In genomic region chr3:194306109-194306686, GRCh38 we compare ENCODE assay signal across 9 cellular contexts. TPM values are rescaled to one million over a fixed set of nuclear protein-coding genes. Genes with fewer than 3 reads are reported as not detected.
A peak's percentile ranks its signal among the peaks of the same experiment; 100 is the strongest.
DNase-seq lines count a peak whose midpoint lies in the region; ATAC-seq, FAIRE-seq and TF ChIP-seq lines count a peak whose summit lies in the region.
"Had no signal": no experiment of that assay in that cellular context is flagged by ENCODE, and none has a peak within 500 bp of the region (broad histone marks: within the 10 kb centered on the region; RNA-seq: fewer than 3 reads in every experiment).

No MANE protein-coding gene starts in this region.

- H3K9ac ChIP-seq in mesenchymal stem cell (ENCODE audit: low read length): no peak overlapping the region

- H3K14ac ChIP-seq in mesenchymal stem cell (ENCODE audit: low read length in 2 of 2): no peak overlapping the region

- H2AK5ac ChIP-seq in mesenchymal stem cell (ENCODE audit: low read length, severe bottlenecking): no peak overlapping the region

- 0 out of 2 replicates have a peak, but pooled peaks have one; percentile 33 for TF ChIP-seq POLR2A in GM12892 (IDR thresholded peaks at IDR 0.05; ENCODE audit: low read depth, low read length)

- no peak overlapping the region for H2AFZ ChIP-seq in mesenchymal stem cell (ENCODE audit: low read depth, low read length)

- intact Hi-C loops in activated T-helper 1 cell treated with anti-CD3 and anti-CD28 coated beads, Interleukin-12 subunit alpha, Interleukin-12 subunit beta, Interleukin-2, Interleukin-4 antibody, amounts not matched to agents 30 ng/mL and 10 ng/mL and 1 ng/mL, durations not matched to agents 14 hours and 24 hours and 36 hours (cut with micrococcal nuclease): loop anchor here (5.0 kb wide), 1 partner anchor 714 kb away; the partner anchor contains the start of gene OPA1

- peaks cover 13% of the 10 kb centered on the region for H3K4me1 ChIP-seq in mesenchymal stem cell (ENCODE audit: control insufficient read depth, insufficient read depth, low read depth, low read length)

- no peaks in the 10 kb centered on the region for H3K36me3 ChIP-seq in mesenchymal stem cell (ENCODE audit: control insufficient read depth in 1 of 2, insufficient read depth in 2 of 2, low read depth in 1 of 2, low read length in 2 of 2)

- 66% methylated on average over 11 of the region's 11 CpGs for WGBS in mesenchymal stem cell

- H3K4me1 Mint-ChIP-seq in activated T-helper 1 cell treated with anti-CD3 and anti-CD28 coated beads, Interleukin-12 subunit alpha, Interleukin-12 subunit beta, Interleukin-2, Interleukin-4 antibody, amounts not matched to agents 30 ng/mL and 10 ng/mL and 1 ng/mL, durations not matched to agents 14 hours and 24 hours and 36 hours (ENCODE audit: low read depth): peaks cover 63% of the 10 kb centered on the region

- peak overlapping the region; percentile 69 for H3K4me3 Mint-ChIP-seq in activated T-helper 1 cell treated with anti-CD3 and anti-CD28 coated beads, Interleukin-12 subunit alpha, Interleukin-12 subunit beta, Interleukin-2, Interleukin-4 antibody, amounts not matched to agents 30 ng/mL and 10 ng/mL and 1 ng/mL, durations not matched to agents 14 hours and 24 hours and 36 hours

- no peak overlapping the region for H3K27ac ChIP-seq in mesenchymal stem cell (ENCODE audit: low read length, poor library complexity, severe bottlenecking)

- no peak overlapping the region for H3K4me3 ChIP-seq in mesenchymal stem cell (ENCODE audit: insufficient read depth in 1 of 2, low read depth in 1 of 2, low read length in 2 of 2)

- FAIRE-seq in GM12892 (lab: Jason Lieb, UNC): no peak
- FAIRE-seq: bronchial epithelial cell had no signal

- H3K9me3 ChIP-seq in mesenchymal stem cell (ENCODE audit: control insufficient read depth, low read length): no peaks in the 10 kb centered on the region

- H4K91ac ChIP-seq in mesenchymal stem cell (ENCODE audit: low read length): no peak overlapping the region

- peaks cover 2% of the 10 kb centered on the region for H3K27me3 Mint-ChIP-seq in activated T-helper 1 cell treated with anti-CD3 and anti-CD28 coated beads, Interleukin-12 subunit alpha, Interleukin-12 subunit beta, Interleukin-2, Interleukin-4 antibody, amounts not matched to agents 30 ng/mL and 10 ng/mL and 1 ng/mL, durations not matched to agents 14 hours and 24 hours and 36 hours (ENCODE audit: insufficient read depth)

- peak overlapping the region; percentile 82 for H3K27ac Mint-ChIP-seq in activated T-helper 1 cell treated with anti-CD3 and anti-CD28 coated beads, Interleukin-12 subunit alpha, Interleukin-12 subunit beta, Interleukin-2, Interleukin-4 antibody, amounts not matched to agents 30 ng/mL and 10 ng/mL and 1 ng/mL, durations not matched to agents 14 hours and 24 hours and 36 hours

- no peak overlapping the region for H2BK15ac ChIP-seq in mesenchymal stem cell (ENCODE audit: low read depth, poor library complexity, severe bottlenecking)

- peaks cover 5% of the 10 kb centered on the region for H3K9me3 Mint-ChIP-seq in activated T-helper 1 cell treated with anti-CD3 and anti-CD28 coated beads, Interleukin-12 subunit alpha, Interleukin-12 subunit beta, Interleukin-2, Interleukin-4 antibody, amounts not matched to agents 30 ng/mL and 10 ng/mL and 1 ng/mL, durations not matched to agents 14 hours and 24 hours and 36 hours

- H3K18ac ChIP-seq in mesenchymal stem cell (ENCODE audit: low read depth in 1 of 2, low read length in 2 of 2): peak overlapping the region in 1 of 2 experiments; percentile 48

- no peak overlapping the region for H3K4me2 ChIP-seq in mesenchymal stem cell (ENCODE audit: low read length, poor library complexity, severe bottlenecking)

- peaks cover 8% of the 10 kb centered on the region for H3K36me3 Mint-ChIP-seq in activated T-helper 1 cell treated with anti-CD3 and anti-CD28 coated beads, Interleukin-12 subunit alpha, Interleukin-12 subunit beta, Interleukin-2, Interleukin-4 antibody, amounts not matched to agents 30 ng/mL and 10 ng/mL and 1 ng/mL, durations not matched to agents 14 hours and 24 hours and 36 hours (ENCODE audit: low read depth)

- H2BK120ac ChIP-seq in mesenchymal stem cell (ENCODE audit: low read depth, low read length): no peak overlapping the region

- peak overlapping the region in 1 of 2 experiments; percentile 7 for H2BK12ac ChIP-seq in mesenchymal stem cell (ENCODE audit: low read length in 2 of 2)

- ATAC-seq in GM21786 (IDR thresholded peaks at IDR 0.05; ENCODE audit: unreplicated experiment) (peak; percentile 37), HG03469 (IDR thresholded peaks at IDR 0.05; ENCODE audit: unreplicated experiment) (no peak)

- no peaks in the 10 kb centered on the region for H3K79me1 ChIP-seq in mesenchymal stem cell (replicated peaks; ENCODE audit: low read length, poor library complexity, severe bottlenecking)

- H3K23ac ChIP-seq in mesenchymal stem cell (ENCODE audit: low read length in 2 of 2): no peak overlapping the region

- no peak overlapping the region for H3K4ac ChIP-seq in mesenchymal stem cell (ENCODE audit: low read depth in 1 of 2, low read length in 2 of 2)

- no peak overlapping the region for H4K8ac ChIP-seq in mesenchymal stem cell (ENCODE audit: low read length)

- no peak for DNase-seq in GM12892 (ENCODE audit: insufficient read length)
- peak; percentile 73 for DNase-seq in NAMALWA (ENCODE audit: low spot score)
- peak; percentile 65 for DNase-seq in activated T-helper 1 cell treated with anti-CD3 and anti-CD28 coated beads, Interleukin-12 subunit alpha, Interleukin-12 subunit beta, Interleukin-2, Interleukin-4 antibody, amounts not matched to agents 30 ng/mL and 10 ng/mL and 1 ng/mL, durations not matched to agents 14 hours and 24 hours and 36 hours (ENCODE audit: low spot score)
- peak; percentile 28 for DNase-seq in stimulated activated CD8-positive, alpha-beta memory T cell treated with anti-CD3 and anti-CD28 coated beads, Interleukin-12 subunit alpha, Interleukin-12 subunit beta, amount 100 ng/mL, for 1 hour (ENCODE audit: low read depth)
- DNase-seq in mesenchymal stem cell: no peak
- no peak for DNase-seq in AG08395 (ENCODE audit: low spot score)

- H3K27me3 ChIP-seq in mesenchymal stem cell (ENCODE audit: control insufficient read depth in 1 of 2, insufficient read depth in 1 of 2, low read length in 2 of 2): peaks cover 9 to 64% of the 10 kb centered on the region in 2 experiments

- H2BK5ac ChIP-seq in mesenchymal stem cell (ENCODE audit: low read depth, low read length, poor library complexity, severe bottlenecking): no peak overlapping the region

RNA-seq across cellular contexts. Expression of gene CPN2, which starts 44.9 kb away (rescaled TPM):
- polyA plus RNA-seq in GM12892 (2012; ENCODE audit: missing spikeins): not detected
- not detected in 2 replicates for total RNA-seq in activated T-helper 1 cell treated with anti-CD3 and anti-CD28 coated beads, Interleukin-12 subunit alpha, Interleukin-12 subunit beta, Interleukin-2, Interleukin-4 antibody, amounts not matched to agents 30 ng/mL and 10 ng/mL and 1 ng/mL, durations not matched to agents 14 hours and 24 hours and 36 hours
- polyA plus RNA-seq in mesenchymal stem cell (2013, experiment 1 of 2): not detected
- polyA plus RNA-seq in mesenchymal stem cell (2013, experiment 2 of 2): not detected
- total RNA-seq: bronchial epithelial cell had no signal

Comparison
In these comparisons a context has a peak if more than half of its experiments do, and no peak if none do; other contexts are left out.
1. DNase-seq: peak in NAMALWA (single experiment), activated T-helper 1 cell treated with anti-CD3 and anti-CD28 coated beads, Interleukin-12 subunit alpha, Interleukin-12 subunit beta, Interleukin-2, Interleukin-4 antibody, amounts not matched to agents 30 ng/mL and 10 ng/mL and 1 ng/mL, durations not matched to agents 14 hours and 24 hours and 36 hours (single experiment) and stimulated activated CD8-positive, alpha-beta memory T cell treated with anti-CD3 and anti-CD28 coated beads, Interleukin-12 subunit alpha, Interleukin-12 subunit beta, amount 100 ng/mL, for 1 hour (single experiment); none in GM12892 (single experiment), mesenchymal stem cell (single experiment) and AG08395 (single experiment).